ENCODE assay signal across 21 cellular contexts in the genomic region with DNA sequence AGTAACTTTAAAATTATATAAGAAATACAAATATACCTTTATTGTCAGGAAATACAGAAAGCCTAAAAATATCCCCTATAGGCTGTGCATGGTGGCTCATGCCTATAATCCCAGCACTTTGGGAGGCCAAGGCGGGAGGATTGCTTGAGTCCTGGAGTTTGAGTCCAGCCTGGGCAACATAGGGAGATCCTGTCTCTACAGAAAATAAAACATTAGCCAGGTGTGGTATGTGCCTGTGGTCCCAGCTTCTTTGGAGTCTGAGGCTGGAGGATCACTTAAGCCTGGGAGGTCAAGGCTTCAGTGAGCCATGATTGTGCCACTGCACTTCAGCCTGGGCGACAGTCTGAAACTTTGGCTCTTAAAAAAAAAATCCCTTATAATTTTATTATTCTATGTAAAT. TPM values are rescaled to one million over a fixed set of nuclear protein-coding genes. Genes with fewer than 3 reads are reported as not detected.
A peak's percentile ranks its signal among the peaks of the same experiment; 100 is the strongest.
DNase-seq lines count a peak whose midpoint lies in the region; ATAC-seq, FAIRE-seq and TF ChIP-seq lines count a peak whose summit lies in the region.
"Had no signal": no experiment of that assay in that cellular context is flagged by ENCODE, and none has a peak within 500 bp of the region (broad histone marks: within the 10 kb centered on the region; RNA-seq: fewer than 3 reads in every experiment).

No MANE protein-coding gene starts in this region.

- intact Hi-C loops in ascending aorta (cut with DNase I): no loop called here
- intact Hi-C loops in activated CD4-positive, alpha-beta memory T cell treated with anti-CD3 and anti-CD28 coated beads for 36 hours (cut with micrococcal nuclease): loop anchor here (2.0 kb wide), 1 partner anchor 65 kb away; no protein-coding TSS in a partner anchor

- no peaks in the 10 kb centered on the region for H3K27me3 Mint-ChIP-seq in activated CD4-positive, alpha-beta memory T cell treated with anti-CD3 and anti-CD28 coated beads for 36 hours

- H3K36me3 Mint-ChIP-seq in activated CD4-positive, alpha-beta memory T cell treated with anti-CD3 and anti-CD28 coated beads for 36 hours: peaks cover 42% of the 10 kb centered on the region

- DNase-seq in ACHN: peak; percentile 75
- DNase-seq in RCC 7860 (ENCODE audit: low spot score): peak; percentile 61
- no peak for DNase-seq in ascending aorta (ENCODE audit: low spot score in 2 of 2)
- no peak for DNase-seq in osteoblast (ENCODE audit: insufficient read length, low spot score, missing footprints)
- DNase-seq in activated CD4-positive, alpha-beta memory T cell treated with anti-CD3 and anti-CD28 coated beads for 36 hours: no peak
- DNase-seq in NCI-H1417 treated with DMSO at 0.1 percent for 48 hours (lab: John Stamatoyannopoulos, UW): no peak
- no peak for DNase-seq in GF-D8 (lab: John Stamatoyannopoulos, UW)
- DNase-seq: C1 segment of cervical spinal cord; CD8-positive, alpha-beta memory T cell; DMS79; NCI-H1092; NCI-H146; NCI-H2081; NCI-H510A; NCI-H748 treated with DMSO at 0.1 percent for 48 hours; NK-92 treated with Interleukin-12 subunit alpha and Interleukin-12 subunit beta, amount 100 ng/mL, for 24 hours; OCI-M1; RPMI8226; SIG-M5 had no signal

- H3K36me3 ChIP-seq in ascending aorta (peaks cover 14 to 29% of the 10 kb centered on the region in 2 donors), osteoblast (ENCODE audit: insufficient read depth, low read length) (peaks cover 69% of the 10 kb centered on the region)

- H3K4me2 ChIP-seq in osteoblast (ENCODE audit: insufficient read depth, low read length): no peak overlapping the region

- no peak overlapping the region for H3K27ac Mint-ChIP-seq in activated CD4-positive, alpha-beta memory T cell treated with anti-CD3 and anti-CD28 coated beads for 36 hours

- no peak overlapping the region for H3K4me3 ChIP-seq in ascending aorta
- H3K4me3 ChIP-seq in osteoblast (ENCODE audit: insufficient read depth, low read length): no peak overlapping the region

- CTCF ChIA-PET in activated CD4-positive, alpha-beta memory T cell treated with anti-CD3 and anti-CD28 coated beads for 36 hours (lab: Charles Lee): no interaction called here

- in situ Hi-C loops in ACHN (cut with HindIII; ENCODE audit: low pct_ligation_motif_present, low pct_unique_long_range_greater_than_20kb, low sequenced_read_pairs): no loop called here

- H2AFZ ChIP-seq in osteoblast (ENCODE audit: low read length): no peak overlapping the region

- H3K4me1 Mint-ChIP-seq in activated CD4-positive, alpha-beta memory T cell treated with anti-CD3 and anti-CD28 coated beads for 36 hours (ENCODE audit: low read depth): peaks cover 35% of the 10 kb centered on the region

- no peaks in the 10 kb centered on the region for H3K9me3 Mint-ChIP-seq in activated CD4-positive, alpha-beta memory T cell treated with anti-CD3 and anti-CD28 coated beads for 36 hours
- H3K9me3 Mint-ChIP-seq: CD8-positive, alpha-beta memory T cell had no signal

- no peak for FAIRE-seq in RCC 7860 (lab: Jason Lieb, UNC)
- FAIRE-seq: H54 had no signal

- POLR2A ChIA-PET in activated CD4-positive, alpha-beta memory T cell treated with anti-CD3 and anti-CD28 coated beads for 36 hours (lab: Charles Lee): no interaction called here

- H3K4me1 ChIP-seq in ascending aorta (peaks cover 4 to 15% of the 10 kb centered on the region in 2 donors), osteoblast (ENCODE audit: insufficient read depth, low read length) (peaks cover 42% of the 10 kb centered on the region)

- ATAC-seq in esophagus mucosa: no peak

- H4K20me1 ChIP-seq in osteoblast (ENCODE audit: insufficient read depth, low read length): peaks cover 26% of the 10 kb centered on the region

- H3K27ac ChIP-seq in ascending aorta (peak overlapping the region; percentile 44 to 56), osteoblast (ENCODE audit: low read depth, low read length) (peak overlapping the region; percentile 58)

- no peak overlapping the region for H3K4me3 Mint-ChIP-seq in activated CD4-positive, alpha-beta memory T cell treated with anti-CD3 and anti-CD28 coated beads for 36 hours
- H3K4me3 Mint-ChIP-seq: CD8-positive, alpha-beta memory T cell had no signal

- H3K27me3 ChIP-seq in ascending aorta: no peaks in the 10 kb centered on the region
- H3K27me3 ChIP-seq in osteoblast (ENCODE audit: insufficient read depth, low read length): no peaks in the 10 kb centered on the region

- no peak for TF ChIP-seq CTCF in ascending aorta (IDR thresholded peaks at IDR 0.05)
- no peak for TF ChIP-seq CTCF in osteoblast (IDR thresholded peaks at IDR 0.05; ENCODE audit: extremely low read depth, low read depth, low read length)

- peaks cover 39% of the 10 kb centered on the region for H3K79me2 ChIP-seq in osteoblast (ENCODE audit: insufficient read depth, low read length)

- H3K9me3 ChIP-seq in ascending aorta (no peaks in the 10 kb centered on the region), osteoblast (ENCODE audit: low read depth, low read length) (no peaks in the 10 kb centered on the region)

RNA-seq across cellular contexts. Expression of gene GLS, which starts 29.1 kb away (rescaled TPM):
- 132 TPM for total RNA-seq in ascending aorta
- total RNA-seq in osteoblast: 447 and 588 TPM in 2 replicates
- total RNA-seq in activated CD4-positive, alpha-beta memory T cell treated with anti-CD3 and anti-CD28 coated beads for 36 hours: 100 to 1,000 TPM; 209 to 210 TPM
- 25.9 TPM for total RNA-seq in esophagus mucosa

Comparison
In these comparisons a context has a peak if more than half of its experiments do, and no peak if none do; other contexts are left out.
1. DNase-seq: peak in ACHN (single experiment) and RCC 7860 (single experiment); none in ascending aorta (0 of 2), osteoblast (single experiment), activated CD4-positive, alpha-beta memory T cell treated with anti-CD3 and anti-CD28 coated beads for 36 hours (single experiment), NCI-H1417 treated with DMSO at 0.1 percent for 48 hours (single experiment) and GF-D8 (single experiment).